Comparison of ENCODE assay signal across 25 cellular contexts in the genomic region with DNA sequence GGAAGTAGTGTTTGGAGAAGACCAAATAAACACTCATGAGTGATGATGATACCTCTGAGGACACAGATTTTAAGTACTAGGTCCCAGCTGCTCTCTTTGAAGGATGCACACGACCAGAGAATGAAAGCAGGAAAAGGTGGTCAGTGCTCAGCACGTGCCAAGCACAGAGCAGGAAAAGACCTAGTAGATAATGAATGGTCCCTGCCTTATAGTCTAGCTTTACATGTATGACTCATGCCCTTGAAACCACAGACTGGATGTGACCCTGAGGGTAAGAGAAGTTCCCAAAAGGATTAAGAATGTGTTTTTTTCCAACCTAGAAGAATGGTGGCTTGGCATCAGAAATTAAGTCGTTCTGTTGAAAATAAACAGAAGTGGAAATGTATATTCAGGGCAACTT. TPM values are rescaled to one million over a fixed set of nuclear protein-coding genes. Genes with fewer than 3 reads are reported as not detected.
A peak's percentile ranks its signal among the peaks of the same experiment; 100 is the strongest.
DNase-seq lines count a peak whose midpoint lies in the region; ATAC-seq, FAIRE-seq and TF ChIP-seq lines count a peak whose summit lies in the region.
"Had no signal": no experiment of that assay in that cellular context is flagged by ENCODE, and none has a peak within 500 bp of the region (broad histone marks: within the 10 kb centered on the region; RNA-seq: fewer than 3 reads in every experiment).

No MANE protein-coding gene starts in this region.

- no peaks in the 10 kb centered on the region for H3K36me3 ChIP-seq in bronchial epithelial cell (ENCODE audit: control insufficient read depth, insufficient read depth, low read length)
- H3K36me3 ChIP-seq: pancreas, SJSA1, thyroid gland had no signal

- H3K27me3 ChIP-seq in bronchial epithelial cell (ENCODE audit: control insufficient read depth, insufficient read depth, low read length), result no peaks in the 10 kb centered on the region
- H3K27me3 ChIP-seq: SJSA1, thyroid gland had no signal

- DNase-seq in EL, result peak; percentile 46
- peak; percentile 13 for DNase-seq in Kasumi-1 (lab: John Stamatoyannopoulos, UW)
- peak; percentile 94 for DNase-seq in RPMI7951 (ENCODE audit: low read depth)
- peak; percentile 18 for DNase-seq in bronchial epithelial cell (ENCODE audit: low read depth)
- no peak for DNase-seq in NCI-H510A (lab: John Stamatoyannopoulos, UW)
- DNase-seq in HK-2 (ENCODE audit: unreplicated experiment), result no peak
- DNase-seq in stimulated activated effector memory CD8-positive, alpha-beta T cell treated with anti-CD3 and anti-CD28 coated beads, Interleukin-12 subunit alpha, Interleukin-12 subunit beta, amount 100 ng/mL, for 72 hours (ENCODE audit: low spot score in 2 of 2), result no peak
- DNase-seq: activated CD4-positive, alpha-beta T cell treated with anti-CD3 and anti-CD28 coated beads for 1 hour; cortex of kidney; DND-41; hypothalamus; mesenchymal stem cell; naive thymus-derived CD4-positive, alpha-beta T cell; NCI-H1694; NK-92 treated with Interleukin-12 subunit alpha and Interleukin-12 subunit beta, amount 100 ng/mL, for 24 hours; pancreas; stimulated activated naive B cell treated with anti-CD40 and anti-IgM and Interleukin-4, amounts not matched to agents 10 μg/mL and 1 μg/mL and 100 μg/mL, for 72 hours; thyroid gland had no signal

- no peak for ATAC-seq in GM21786 (IDR thresholded peaks at IDR 0.05; ENCODE audit: unreplicated experiment)
- no peak for ATAC-seq in stimulated activated effector memory CD8-positive, alpha-beta T cell treated with anti-CD3 and anti-CD28 coated beads, Interleukin-12 subunit alpha, Interleukin-12 subunit beta, amount 100 ng/mL, for 72 hours
- ATAC-seq: naive thymus-derived CD4-positive, alpha-beta T cell; pancreas; sciatic nerve; stimulated activated naive B cell treated with anti-CD40 and anti-IgM and Interleukin-4, amounts not matched to agents 10 μg/mL and 1 μg/mL and 100 μg/mL, for 72 hours had no signal

- H3K9me3 Mint-ChIP-seq in stimulated activated effector memory CD8-positive, alpha-beta T cell treated with anti-CD3 and anti-CD28 coated beads, Interleukin-12 subunit alpha, Interleukin-12 subunit beta, amount 100 ng/mL, for 72 hours, result no peaks in the 10 kb centered on the region
- H3K9me3 Mint-ChIP-seq: activated T-helper 1 cell treated with anti-CD3 and anti-CD28 coated beads, Interleukin-12 subunit alpha, Interleukin-12 subunit beta, Interleukin-2, Interleukin-4 antibody, amounts not matched to agents 30 ng/mL and 10 ng/mL and 1 ng/mL, durations not matched to agents 14 hours and 24 hours and 36 hours; naive thymus-derived CD4-positive, alpha-beta T cell had no signal

- FAIRE-seq in bronchial epithelial cell (lab: Jason Lieb, UNC), result no peak
- FAIRE-seq: GM18507, pancreas had no signal

- no peak for TF ChIP-seq CTCF in bronchial epithelial cell (IDR thresholded peaks at IDR 0.05; ENCODE audit: insufficient read depth, low read length, severe bottlenecking)

- no peak overlapping the region for H3K4me3 Mint-ChIP-seq in stimulated activated effector memory CD8-positive, alpha-beta T cell treated with anti-CD3 and anti-CD28 coated beads, Interleukin-12 subunit alpha, Interleukin-12 subunit beta, amount 100 ng/mL, for 72 hours
- H3K4me3 Mint-ChIP-seq: activated naive CD8-positive, alpha-beta T cell; activated T-helper 1 cell treated with anti-CD3 and anti-CD28 coated beads, Interleukin-12 subunit alpha, Interleukin-12 subunit beta, Interleukin-2, Interleukin-4 antibody, amounts not matched to agents 30 ng/mL and 10 ng/mL and 1 ng/mL, durations not matched to agents 14 hours and 24 hours and 36 hours; naive thymus-derived CD4-positive, alpha-beta T cell; stimulated activated naive B cell treated with anti-CD40 and anti-IgM and Interleukin-4, amounts not matched to agents 10 μg/mL and 1 μg/mL and 100 μg/mL, for 72 hours had no signal

- H3K4me1 Mint-ChIP-seq in stimulated activated effector memory CD8-positive, alpha-beta T cell treated with anti-CD3 and anti-CD28 coated beads, Interleukin-12 subunit alpha, Interleukin-12 subunit beta, amount 100 ng/mL, for 72 hours, result no peaks in the 10 kb centered on the region
- H3K4me1 Mint-ChIP-seq: naive thymus-derived CD4-positive, alpha-beta T cell had no signal

- no peak overlapping the region for H3K27ac Mint-ChIP-seq in stimulated activated effector memory CD8-positive, alpha-beta T cell treated with anti-CD3 and anti-CD28 coated beads, Interleukin-12 subunit alpha, Interleukin-12 subunit beta, amount 100 ng/mL, for 72 hours
- H3K27ac Mint-ChIP-seq: activated naive CD8-positive, alpha-beta T cell; activated T-helper 1 cell treated with anti-CD3 and anti-CD28 coated beads, Interleukin-12 subunit alpha, Interleukin-12 subunit beta, Interleukin-2, Interleukin-4 antibody, amounts not matched to agents 30 ng/mL and 10 ng/mL and 1 ng/mL, durations not matched to agents 14 hours and 24 hours and 36 hours; naive thymus-derived CD4-positive, alpha-beta T cell; stimulated activated naive B cell treated with anti-CD40 and anti-IgM and Interleukin-4, amounts not matched to agents 10 μg/mL and 1 μg/mL and 100 μg/mL, for 72 hours had no signal

- no peaks in the 10 kb centered on the region for H3K36me3 Mint-ChIP-seq in stimulated activated effector memory CD8-positive, alpha-beta T cell treated with anti-CD3 and anti-CD28 coated beads, Interleukin-12 subunit alpha, Interleukin-12 subunit beta, amount 100 ng/mL, for 72 hours
- H3K36me3 Mint-ChIP-seq: activated naive CD8-positive, alpha-beta T cell; naive thymus-derived CD4-positive, alpha-beta T cell; stimulated activated naive B cell treated with anti-CD40 and anti-IgM and Interleukin-4, amounts not matched to agents 10 μg/mL and 1 μg/mL and 100 μg/mL, for 72 hours had no signal

- no peak overlapping the region for H3K4me3 ChIP-seq in bronchial epithelial cell (ENCODE audit: low read depth, low read length)
- H3K4me3 ChIP-seq: pancreas, SJSA1, thyroid gland had no signal

RNA-seq across cellular contexts. Expression of a gene that starts 2.8 kb away (rescaled TPM):
- not detected in 2 replicates for total RNA-seq in RPMI7951 (2014; rRNA removed; shearing (Covaris generic))
- total RNA-seq in bronchial epithelial cell, result not detected in 2 replicates
- total RNA-seq: activated T-helper 1 cell treated with anti-CD3 and anti-CD28 coated beads, Interleukin-12 subunit alpha, Interleukin-12 subunit beta, Interleukin-2, Interleukin-4 antibody, amounts not matched to agents 30 ng/mL and 10 ng/mL and 1 ng/mL, durations not matched to agents 14 hours and 24 hours and 36 hours; kidney epithelial cell; naive thymus-derived CD4-positive, alpha-beta T cell; pancreas; sciatic nerve; SJSA1; thyroid gland had no signal

Comparison
In these comparisons a context has a peak if more than half of its experiments do, and no peak if none do; other contexts are left out.
1. DNase-seq: peak in EL (single experiment), Kasumi-1 (2 of 2), RPMI7951 (single experiment) and bronchial epithelial cell (single experiment); none in NCI-H510A (single experiment), HK-2 (single experiment) and stimulated activated effector memory CD8-positive, alpha-beta T cell treated with anti-CD3 and anti-CD28 coated beads, Interleukin-12 subunit alpha, Interleukin-12 subunit beta, amount 100 ng/mL, for 72 hours (0 of 2).